ENCODE assay signal across 1 cellular context in the genomic region with DNA sequence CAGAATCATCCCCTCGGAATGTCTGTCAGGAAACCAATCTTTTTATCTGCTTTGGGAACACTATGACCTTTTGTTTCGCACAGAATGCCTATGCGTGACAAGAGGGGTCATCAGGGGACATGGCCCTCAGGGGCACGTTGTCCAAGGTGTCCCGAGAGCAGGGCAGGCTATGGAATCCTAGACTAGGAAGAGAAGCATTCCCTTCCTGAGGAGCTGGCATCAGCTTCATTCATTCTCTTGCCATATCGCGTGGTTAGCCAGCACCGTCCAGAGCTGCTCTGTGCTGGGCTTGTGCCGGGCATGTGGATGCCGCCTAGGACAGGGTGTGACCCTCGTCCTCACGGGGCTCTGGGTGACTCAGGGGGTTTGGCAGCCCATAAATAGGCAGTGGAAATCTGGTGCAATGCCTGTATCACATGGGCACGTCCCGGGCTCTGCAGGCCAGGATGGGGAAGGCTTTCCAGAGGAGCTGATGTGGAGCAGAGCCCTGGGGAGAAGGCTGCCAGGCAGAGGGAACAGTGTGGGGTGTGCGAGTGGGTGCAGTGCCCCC.
A peak's percentile ranks its signal among the peaks of the same experiment; 100 is the strongest.
TF ChIP-seq lines count a peak whose summit lies in the region.

No MANE protein-coding gene starts in this region.

TF ChIP-seq in HepG2, 621 proteins besides CTCF, POLR2A, EP300 and RAD21 (continued from another document):
- TF ChIP-seq SRF (IDR thresholded peaks at IDR 0.05; ENCODE audit: low read depth, low read length), result no peak
- TF ChIP-seq NCOA2 (CRISPR knock-in tag; IDR thresholded peaks at IDR 0.05), result no peak
- TF ChIP-seq RNF2 (conservative IDR thresholded peaks at IDR 0.05; ENCODE audit: low read depth), result no peak
- TF ChIP-seq ZNF773 (CRISPR knock-in tag; IDR thresholded peaks at IDR 0.05; ENCODE audit: borderline replicate concordance), result no peak
- TF ChIP-seq, protein P1, sequence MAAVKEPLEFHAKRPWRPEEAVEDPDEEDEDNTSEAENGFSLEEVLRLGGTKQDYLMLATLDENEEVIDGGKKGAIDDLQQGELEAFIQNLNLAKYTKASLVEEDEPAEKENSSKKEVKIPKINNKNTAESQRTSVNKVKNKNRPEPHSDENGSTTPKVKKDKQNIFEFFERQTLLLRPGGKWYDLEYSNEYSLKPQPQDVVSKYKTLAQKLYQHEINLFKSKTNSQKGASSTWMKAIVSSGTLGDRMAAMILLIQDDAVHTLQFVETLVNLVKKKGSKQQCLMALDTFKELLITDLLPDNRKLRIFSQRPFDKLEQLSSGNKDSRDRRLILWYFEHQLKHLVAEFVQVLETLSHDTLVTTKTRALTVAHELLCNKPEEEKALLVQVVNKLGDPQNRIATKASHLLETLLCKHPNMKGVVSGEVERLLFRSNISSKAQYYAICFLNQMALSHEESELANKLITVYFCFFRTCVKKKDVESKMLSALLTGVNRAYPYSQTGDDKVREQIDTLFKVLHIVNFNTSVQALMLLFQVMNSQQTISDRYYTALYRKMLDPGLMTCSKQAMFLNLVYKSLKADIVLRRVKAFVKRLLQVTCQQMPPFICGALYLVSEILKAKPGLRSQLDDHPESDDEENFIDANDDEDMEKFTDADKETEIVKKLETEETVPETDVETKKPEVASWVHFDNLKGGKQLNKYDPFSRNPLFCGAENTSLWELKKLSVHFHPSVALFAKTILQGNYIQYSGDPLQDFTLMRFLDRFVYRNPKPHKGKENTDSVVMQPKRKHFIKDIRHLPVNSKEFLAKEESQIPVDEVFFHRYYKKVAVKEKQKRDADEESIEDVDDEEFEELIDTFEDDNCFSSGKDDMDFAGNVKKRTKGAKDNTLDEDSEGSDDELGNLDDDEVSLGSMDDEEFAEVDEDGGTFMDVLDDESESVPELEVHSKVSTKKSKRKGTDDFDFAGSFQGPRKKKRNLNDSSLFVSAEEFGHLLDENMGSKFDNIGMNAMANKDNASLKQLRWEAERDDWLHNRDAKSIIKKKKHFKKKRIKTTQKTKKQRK (IDR thresholded peaks at IDR 0.05; ENCODE audit: low read length), result no peak
- TF ChIP-seq JUNB (CRISPR knock-in tag; IDR thresholded peaks at IDR 0.05; ENCODE audit: borderline replicate concordance), result 0 out of 2 replicates have a peak, but pooled peaks have one; percentile 15
- TF ChIP-seq, protein P2, sequence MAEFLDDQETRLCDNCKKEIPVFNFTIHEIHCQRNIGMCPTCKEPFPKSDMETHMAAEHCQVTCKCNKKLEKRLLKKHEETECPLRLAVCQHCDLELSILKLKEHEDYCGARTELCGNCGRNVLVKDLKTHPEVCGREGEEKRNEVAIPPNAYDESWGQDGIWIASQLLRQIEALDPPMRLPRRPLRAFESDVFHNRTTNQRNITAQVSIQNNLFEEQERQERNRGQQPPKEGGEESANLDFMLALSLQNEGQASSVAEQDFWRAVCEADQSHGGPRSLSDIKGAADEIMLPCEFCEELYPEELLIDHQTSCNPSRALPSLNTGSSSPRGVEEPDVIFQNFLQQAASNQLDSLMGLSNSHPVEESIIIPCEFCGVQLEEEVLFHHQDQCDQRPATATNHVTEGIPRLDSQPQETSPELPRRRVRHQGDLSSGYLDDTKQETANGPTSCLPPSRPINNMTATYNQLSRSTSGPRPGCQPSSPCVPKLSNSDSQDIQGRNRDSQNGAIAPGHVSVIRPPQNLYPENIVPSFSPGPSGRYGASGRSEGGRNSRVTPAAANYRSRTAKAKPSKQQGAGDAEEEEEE (CRISPR knock-in tag; IDR thresholded peaks at IDR 0.05; ENCODE audit: borderline replicate concordance), result no peak
- TF ChIP-seq, protein P3, sequence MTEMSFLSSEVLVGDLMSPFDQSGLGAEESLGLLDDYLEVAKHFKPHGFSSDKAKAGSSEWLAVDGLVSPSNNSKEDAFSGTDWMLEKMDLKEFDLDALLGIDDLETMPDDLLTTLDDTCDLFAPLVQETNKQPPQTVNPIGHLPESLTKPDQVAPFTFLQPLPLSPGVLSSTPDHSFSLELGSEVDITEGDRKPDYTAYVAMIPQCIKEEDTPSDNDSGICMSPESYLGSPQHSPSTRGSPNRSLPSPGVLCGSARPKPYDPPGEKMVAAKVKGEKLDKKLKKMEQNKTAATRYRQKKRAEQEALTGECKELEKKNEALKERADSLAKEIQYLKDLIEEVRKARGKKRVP (CRISPR knock-in tag; IDR thresholded peaks at IDR 0.05), result 0 out of 4 replicates have a peak, but pooled peaks of 1 of the 2 experiments have one; percentile 25
- TF ChIP-seq GATAD2A (CRISPR knock-in tag; IDR thresholded peaks at IDR 0.05), result peak; percentile 16; the same call in 1 of the 2 replicates
- no peak for TF ChIP-seq CHCHD3 (CRISPR knock-in tag; IDR thresholded peaks at IDR 0.05)
- no peak for TF ChIP-seq ZC3H4 (CRISPR knock-in tag; IDR thresholded peaks at IDR 0.05; ENCODE audit: borderline replicate concordance)
TF ChIP-seq in HepG2: peak in this region for 15.
